ENCODE assay signal across 16 cellular contexts in the genomic region with DNA sequence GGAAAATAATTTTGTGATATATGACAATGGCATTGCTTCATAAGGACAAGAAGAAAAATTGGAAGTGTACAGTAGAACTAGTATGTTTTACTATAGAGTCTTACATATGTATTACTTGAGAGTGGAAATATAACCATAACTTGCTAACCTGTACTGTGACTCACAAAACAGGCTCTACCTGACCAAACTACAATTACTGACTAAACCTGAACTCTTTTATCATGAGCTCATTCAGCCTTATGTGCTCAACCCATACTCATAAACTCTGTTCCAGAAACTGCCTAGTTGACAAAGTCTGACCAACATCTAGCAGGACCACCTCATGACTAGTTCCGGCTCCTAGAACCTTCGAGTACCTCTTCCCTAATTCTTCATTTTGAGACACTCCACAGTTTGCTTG.
"Had no signal": no experiment of that assay in that cellular context is flagged by ENCODE, and none has a peak within 500 bp of the region (broad histone marks: within the 10 kb centered on the region; RNA-seq: fewer than 3 reads in every experiment).

No MANE protein-coding gene starts in this region.

- H3K27me3 ChIP-seq: brain microvascular endothelial cell, esophagus muscularis mucosa, left lung, tibial nerve had no signal

- H3K4me1 ChIP-seq: left lung had no signal

- H3K27me3 Mint-ChIP-seq: activated naive CD8-positive, alpha-beta T cell treated with anti-CD3 and anti-CD28 coated beads for 36 hours had no signal

- H3K36me3 ChIP-seq: brain microvascular endothelial cell, esophagus muscularis mucosa, left lung, tibial nerve, WERI-Rb-1 had no signal

- ATAC-seq: left lung had no signal

- H3K27ac Mint-ChIP-seq: activated naive CD8-positive, alpha-beta T cell treated with anti-CD3 and anti-CD28 coated beads for 36 hours had no signal

- H3K4me3 Mint-ChIP-seq: activated naive CD8-positive, alpha-beta T cell treated with anti-CD3 and anti-CD28 coated beads for 36 hours had no signal

- DNase-seq: activated CD4-positive, alpha-beta T cell treated with anti-CD3 and anti-CD28 coated beads for 4 hours; activated CD8-positive, alpha-beta memory T cell treated with anti-CD3 and anti-CD28 coated beads for 24 hours; activated effector memory CD4-positive, alpha-beta T cell treated with Interleukin-2 at 50 U/mL for 16 hours; activated naive CD8-positive, alpha-beta T cell treated with anti-CD3 and anti-CD28 coated beads for 36 hours; activated T-cell treated with anti-CD3 and anti-CD28 coated beads for 4 hours; brain microvascular endothelial cell; dermis blood vessel endothelial cell; foreskin fibroblast; left lung; mesenchymal stem cell; stimulated activated CD4-positive, alpha-beta T cell treated with anti-CD3 and anti-CD28 coated beads, Interleukin-4, amount 100 ng/mL, for 4 hours; T-helper 1 cell; WERI-Rb-1 had no signal

- H3K4me3 ChIP-seq: esophagus muscularis mucosa, left lung, SK-N-MC, tibial nerve had no signal

- H3K27ac ChIP-seq: brain microvascular endothelial cell, esophagus muscularis mucosa, left lung, SK-N-MC, tibial nerve, WERI-Rb-1 had no signal

- H3K9me3 ChIP-seq: esophagus muscularis mucosa, left lung, tibial nerve had no signal
